In genomic region chr5:178193251-178193809, GRCh38 we compare ENCODE assay signal across 18 cellular contexts. TPM values are rescaled to one million over a fixed set of nuclear protein-coding genes. Genes with fewer than 3 reads are reported as not detected.
DNase-seq lines count a peak whose midpoint lies in the region; ATAC-seq, FAIRE-seq and TF ChIP-seq lines count a peak whose summit lies in the region.
"Had no signal": no experiment of that assay in that cellular context is flagged by ENCODE, and none has a peak within 500 bp of the region (broad histone marks: within the 10 kb centered on the region; RNA-seq: fewer than 3 reads in every experiment).

No MANE protein-coding gene starts in this region.

- peak overlapping the region; percentile 65 for H3K27ac Mint-ChIP-seq in activated CD8-positive, alpha-beta memory T cell treated with anti-CD3 and anti-CD28 coated beads, Interleukin-2, amount 10 ng/mL, durations not matched to agents 7 days and 5 days
- peak overlapping the region; percentile 50 to 82 for H3K27ac Mint-ChIP-seq in natural killer cell
- H3K27ac Mint-ChIP-seq: CD4-positive, alpha-beta T cell had no signal

- no peaks in the 10 kb centered on the region for H3K9me1 ChIP-seq in K562 (ENCODE audit: control insufficient read depth, insufficient read depth, low read length)

- TF ChIP-seq EP300 in K562 (IDR thresholded peaks at IDR 0.05; ENCODE audit: low read length): no peak
- TF ChIP-seq EP300 in upper lobe of left lung (IDR thresholded peaks at IDR 0.05): no peak

- H3K27me3 ChIP-seq in K562 (ENCODE audit: control insufficient read depth in 2 of 2, insufficient read depth in 2 of 2, low read length in 2 of 2) (peaks cover 5 to 16% of the 10 kb centered on the region in 2 experiments; a peak in 3 of 5 replicates), upper lobe of left lung (no peaks in the 10 kb centered on the region)

- H3K36me3 ChIP-seq in KOPT-K1 (ENCODE audit: insufficient read depth, low read length): no peaks in the 10 kb centered on the region
- no peaks in the 10 kb centered on the region for H3K36me3 ChIP-seq in K562 (ENCODE audit: control insufficient read depth, insufficient read depth, low read length)
- no peaks in the 10 kb centered on the region for H3K36me3 ChIP-seq in upper lobe of left lung

- H3K79me2 ChIP-seq in K562 (ENCODE audit: control insufficient read depth, insufficient read depth, low read length): no peaks in the 10 kb centered on the region

- no peak for TF ChIP-seq CTCF in K562 (IDR thresholded peaks at IDR 0.05 in 2 of 3, conservative IDR thresholded peaks at IDR 0.05 in 1 of 3; ENCODE audit: insufficient read depth in 2 of 3, low read depth in 1 of 3, low read length in 3 of 3)
- TF ChIP-seq CTCF in natural killer cell (IDR thresholded peaks at IDR 0.05): no peak
- no peak for TF ChIP-seq CTCF in upper lobe of left lung (IDR thresholded peaks at IDR 0.05)

- intact Hi-C loops in K562 (cut with micrococcal nuclease) (no loop called here), natural killer cell (cut with micrococcal nuclease) (no loop called here)

- 12% methylated on average over 8 of the region's 8 CpGs for WGBS in K562 (ENCODE audit: insufficient coverage, low coverage, missing lambda C conversion rate)
- WGBS in upper lobe of left lung, 2 donors: 63 to 70% methylated on average over 8 of the region's 8 CpGs

- H3K4me3 ChIP-seq in K562 (no peak overlapping the region), upper lobe of left lung (no peak overlapping the region)

- no peak overlapping the region; a peak in 1 of 4 replicates for H3K9ac ChIP-seq in K562 (ENCODE audit: insufficient read depth in 1 of 2, low read depth in 2 of 2, low read length in 2 of 2)

- no peak for TF ChIP-seq POLR2A in K562 (conservative IDR thresholded peaks at IDR 0.05)
- no peak for TF ChIP-seq POLR2A in upper lobe of left lung (IDR thresholded peaks at IDR 0.05)

- POLR2A ChIA-PET in K562 (lab: Yijun Ruan, JAX): interaction anchor here (0.9 kb wide), 1 partner anchor 11 kb away, joined by 3 read pairs; the partner anchor contains the start of gene HNRNPAB

- no peak for TF ChIP-seq RAD21 in K562 (CRISPR knock-in tag; conservative IDR thresholded peaks at IDR 0.05 in 1 of 2, IDR thresholded peaks at IDR 0.05 in 1 of 2)

- in situ Hi-C loops in K562 (cut with MboI): no loop called here

- H3K4me1 Mint-ChIP-seq in activated CD8-positive, alpha-beta memory T cell treated with anti-CD3 and anti-CD28 coated beads, Interleukin-2, amount 10 ng/mL, durations not matched to agents 7 days and 5 days: peaks cover 23% of the 10 kb centered on the region
- H3K4me1 Mint-ChIP-seq in natural killer cell: peaks cover 32 to 44% of the 10 kb centered on the region in 2 donors

- no peak for DNase-seq in activated CD8-positive, alpha-beta memory T cell treated with anti-CD3 and anti-CD28 coated beads, Interleukin-2, amount 10 ng/mL, durations not matched to agents 7 days and 5 days
- DNase-seq in activated CD8-positive, alpha-beta memory T cell treated with anti-CD3 and anti-CD28 coated beads, Interleukin-2, amount 50 U/mL, for 48 hours: no peak
- DNase-seq in K562 (ENCODE audit: extremely low read depth in 1 of 4, low spot score in 3 of 4): peak in 1 of 4 experiments; percentile 7
- no peak for DNase-seq in natural killer cell
- no peak for DNase-seq in cerebellar nuclear complex (lab: John Stamatoyannopoulos, UW)
- no peak for DNase-seq in upper lobe of left lung
- DNase-seq in activated gamma-delta T cell treated with Interleukin-2 at 50 U/mL for 16 hours: no peak
- DNase-seq: CD4-positive, alpha-beta T cell; NCI-H1092; NCI-H1694; NCI-H446 had no signal

- H3K27ac ChIP-seq in KOPT-K1 (ENCODE audit: low read depth, low read length, poor library complexity, severe bottlenecking) (peak overlapping the region; percentile 63), K562 (ENCODE audit: extremely low read depth, low read depth, low read length) (no peak overlapping the region), upper lobe of left lung (no peak overlapping the region)
- H3K27ac ChIP-seq: RWPE1 had no signal

- H3K4me2 ChIP-seq in K562 (ENCODE audit: insufficient read depth, low read length): no peak overlapping the region

- H3K9me3 ChIP-seq in KOPT-K1 (ENCODE audit: insufficient read depth, low read length, poor library complexity, severe bottlenecking): no peaks in the 10 kb centered on the region
- H3K9me3 ChIP-seq in K562 (replicated peaks; ENCODE audit: control insufficient read depth, insufficient read depth, low read depth, low read length): no peaks in the 10 kb centered on the region; the same call in 1 of the 2 replicates
- no peaks in the 10 kb centered on the region for H3K9me3 ChIP-seq in upper lobe of left lung

- H3K27me3 Mint-ChIP-seq in activated CD8-positive, alpha-beta memory T cell treated with anti-CD3 and anti-CD28 coated beads, Interleukin-2, amount 10 ng/mL, durations not matched to agents 7 days and 5 days: peaks cover 19% of the 10 kb centered on the region
- peaks cover 0 to 5% of the 10 kb centered on the region in 2 donors for H3K27me3 Mint-ChIP-seq in natural killer cell (ENCODE audit: low read depth in 2 of 2)

- no peak for ATAC-seq in activated CD8-positive, alpha-beta memory T cell treated with anti-CD3 and anti-CD28 coated beads, Interleukin-2, amount 10 ng/mL, durations not matched to agents 7 days and 5 days
- no peak for ATAC-seq in K562
- peak; percentile 63 to 81 (median 70) for ATAC-seq in natural killer cell
- ATAC-seq in upper lobe of left lung (ENCODE audit: low FRiP score in 2 of 2): no peak

- H3K4me1 ChIP-seq in K562 (replicated peaks in 1 of 2; ENCODE audit: control insufficient read depth in 2 of 2, insufficient read depth in 2 of 2, low read length in 2 of 2): peaks cover 0 to 8% of the 10 kb centered on the region in 2 experiments; a peak in 2 of 5 replicates
- no peaks in the 10 kb centered on the region for H3K4me1 ChIP-seq in upper lobe of left lung

- H4K20me1 ChIP-seq in K562 (replicated peaks; ENCODE audit: control insufficient read depth, insufficient read depth, low read length): no peaks in the 10 kb centered on the region

- no peak for FAIRE-seq in K562 (lab: Jason Lieb, UNC)
- FAIRE-seq: A204.1 had no signal

- H3K9me3 Mint-ChIP-seq in activated CD8-positive, alpha-beta memory T cell treated with anti-CD3 and anti-CD28 coated beads, Interleukin-2, amount 10 ng/mL, durations not matched to agents 7 days and 5 days (ENCODE audit: low read depth): no peaks in the 10 kb centered on the region
- H3K9me3 Mint-ChIP-seq in natural killer cell: no peaks in the 10 kb centered on the region
- H3K9me3 Mint-ChIP-seq: CD4-positive, alpha-beta T cell; IgD-negative memory B cell had no signal

- H3K4me3 Mint-ChIP-seq in activated CD8-positive, alpha-beta memory T cell treated with anti-CD3 and anti-CD28 coated beads, Interleukin-2, amount 10 ng/mL, durations not matched to agents 7 days and 5 days: no peak overlapping the region
- H3K4me3 Mint-ChIP-seq in natural killer cell: peak overlapping the region; percentile 81
- H3K4me3 Mint-ChIP-seq: CD4-positive, alpha-beta T cell had no signal

- CTCF ChIA-PET in activated CD8-positive, alpha-beta memory T cell treated with anti-CD3 and anti-CD28 coated beads, Interleukin-2, amount 10 ng/mL, durations not matched to agents 7 days and 5 days (lab: Charles Lee): no interaction called here
- CTCF ChIA-PET in K562 (lab: Yijun Ruan, JAX; ENCODE audit: low intra/inter-chr PET ratio): interaction anchor here (0.6 kb wide), 1 partner anchor 124 kb away, joined by 3 read pairs; no protein-coding TSS in a partner anchor

- peak overlapping the region; percentile 70; the same call in 1 of the 2 replicates for H2AFZ ChIP-seq in K562 (ENCODE audit: low read depth, low read length)

- no TSS peak for BruUV-seq in K562 (replicated peaks; lab: Mats Ljungman, UMichigan)

- peaks cover 4% of the 10 kb centered on the region for H3K36me3 Mint-ChIP-seq in activated CD8-positive, alpha-beta memory T cell treated with anti-CD3 and anti-CD28 coated beads, Interleukin-2, amount 10 ng/mL, durations not matched to agents 7 days and 5 days
- no peaks in the 10 kb centered on the region for H3K36me3 Mint-ChIP-seq in natural killer cell

RNA-seq across cellular contexts. Expression of gene GMCL2, which starts 6.2 kb away (rescaled TPM):
- total RNA-seq in activated CD8-positive, alpha-beta memory T cell treated with anti-CD3 and anti-CD28 coated beads, Interleukin-2, amount 10 ng/mL, durations not matched to agents 7 days and 5 days: not detected
- total RNA-seq in K562 (2011; cell fraction: chromatin; rRNA removed; ENCODE audit: low replicate concordance): 0.14 TPM in 1 of 2 replicates, not detected in the other
- not detected in 2 replicates for total RNA-seq in K562 (2011; cell fraction: nucleolus; rRNA removed)
- not detected in 2 replicates for total RNA-seq in K562 (2011; cell fraction: nucleoplasm; rRNA removed)
- total RNA-seq in K562 (2014; rRNA removed) (not detected in 2 replicates), K562 (2014; rRNA removed; fragmentation: Illumina TruSeq; extraction: Trizol) (0.04 TPM in 1 of 2 replicates, not detected in the other), K562 (2015; rRNA removed; fragmentation: Illumina TruSeq; extraction: Trizol) (not detected in 2 replicates), K562 (2021) (not detected in 2 replicates), natural killer cell (not detected), upper lobe of left lung (not detected)
- polyA plus RNA-seq in K562 (2011; rRNA removed) (0.03 TPM in 1 of 2 replicates, not detected in the other), K562 (2014; fragmentation: Illumina TruSeq; extraction: Trizol) (not detected in 2 replicates), K562 (2014; fragmentation: Nextera tagmentation; extraction: Ambion mirVana) (not detected), K562 (2014; rRNA removed) (not detected in 2 replicates)
- polyA plus RNA-seq in K562 (2011; cell fraction: cytosol; rRNA removed): not detected in 2 replicates
- polyA plus RNA-seq in K562 (2011; cell fraction: nucleus; rRNA removed): not detected in 2 replicates
- polyA plus RNA-seq in K562 (2012): not detected in 2 replicates
- 0.06 TPM in 1 of 2 replicates, not detected in the other for polyA minus RNA-seq in K562 (2011; rRNA and poly(A)+ RNA removed)
- polyA minus RNA-seq in K562 (2011; cell fraction: cytosol; rRNA and poly(A)+ RNA removed): not detected in 2 replicates
- not detected in 2 replicates for polyA minus RNA-seq in K562 (2011; cell fraction: nucleus; rRNA and poly(A)+ RNA removed)
- total RNA-seq: CD4-positive, alpha-beta T cell; HT1080; M059J; SK-MEL-5 had no signal
- polyA plus RNA-seq: IgD-negative memory B cell had no signal

RNA-seq across cellular contexts. Expression of gene HNRNPAB, which starts 11.0 kb away (rescaled TPM):
- 100 to 1,000 TPM; 268 to 391 TPM for total RNA-seq in activated CD8-positive, alpha-beta memory T cell treated with anti-CD3 and anti-CD28 coated beads, Interleukin-2, amount 10 ng/mL, durations not matched to agents 7 days and 5 days
- 107 and 112 TPM in 2 replicates for total RNA-seq in K562 (2011; cell fraction: chromatin; rRNA removed; ENCODE audit: low replicate concordance)
- total RNA-seq in K562 (2011; cell fraction: nucleolus; rRNA removed): 50.4 and 55.9 TPM in 2 replicates
- 93.1 and 119 TPM in 2 replicates for total RNA-seq in K562 (2011; cell fraction: nucleoplasm; rRNA removed)
- total RNA-seq in K562 (2014; rRNA removed): 236 and 251 TPM in 2 replicates
- total RNA-seq in K562 (2014; rRNA removed; fragmentation: Illumina TruSeq; extraction: Trizol): 193 and 210 TPM in 2 replicates
- total RNA-seq in K562 (2015; rRNA removed; fragmentation: Illumina TruSeq; extraction: Trizol): 213 and 223 TPM in 2 replicates
- 299 and 351 TPM in 2 replicates for total RNA-seq in K562 (2021)
- polyA plus RNA-seq in K562 (2011; rRNA removed): 160 and 253 TPM in 2 replicates
- 229 and 236 TPM in 2 replicates for polyA plus RNA-seq in K562 (2011; cell fraction: cytosol; rRNA removed)
- 131 TPM in 2 replicates for polyA plus RNA-seq in K562 (2011; cell fraction: nucleus; rRNA removed)
- polyA plus RNA-seq in K562 (2012): 175 and 305 TPM in 2 replicates
- polyA plus RNA-seq in K562 (2014; fragmentation: Illumina TruSeq; extraction: Trizol): 284 and 307 TPM in 2 replicates
- 10 to 100 TPM; 34.6 to 44.7 TPM for polyA plus RNA-seq in K562 (2014; fragmentation: Nextera tagmentation; extraction: Ambion mirVana)
- 404 and 425 TPM in 2 replicates for polyA plus RNA-seq in K562 (2014; rRNA removed)
- polyA minus RNA-seq in K562 (2011; rRNA and poly(A)+ RNA removed): 75.6 and 103 TPM in 2 replicates
- polyA minus RNA-seq in K562 (2011; cell fraction: cytosol; rRNA and poly(A)+ RNA removed): 69.1 and 82.2 TPM in 2 replicates
- polyA minus RNA-seq in K562 (2011; cell fraction: nucleus; rRNA and poly(A)+ RNA removed): 31.9 and 48.4 TPM in 2 replicates
- total RNA-seq in natural killer cell: 10 to 100 TPM; 77.6 to 98.4 (median 88.4) TPM
- total RNA-seq in upper lobe of left lung: 100 to 1,000 TPM in 3 of 6 donors, 10 to 100 TPM in 3; 61.8 to 133 (median 97.7) TPM

RNA-seq across cellular contexts. Expression of gene PHYKPL, which starts 39.3 kb away (rescaled TPM):
- total RNA-seq in activated CD8-positive, alpha-beta memory T cell treated with anti-CD3 and anti-CD28 coated beads, Interleukin-2, amount 10 ng/mL, durations not matched to agents 7 days and 5 days: 100 to 1,000 TPM; 117 to 120 TPM
- total RNA-seq in K562 (2011; cell fraction: chromatin; rRNA removed; ENCODE audit: low replicate concordance): 203 and 378 TPM in 2 replicates
- total RNA-seq in K562 (2011; cell fraction: nucleolus; rRNA removed): 205 and 217 TPM in 2 replicates
- 219 and 287 TPM in 2 replicates for total RNA-seq in K562 (2011; cell fraction: nucleoplasm; rRNA removed)
- total RNA-seq in K562 (2014; rRNA removed) (18.6 and 21.6 TPM in 2 replicates), K562 (2014; rRNA removed; fragmentation: Illumina TruSeq; extraction: Trizol) (13.9 and 18.4 TPM in 2 replicates), K562 (2015; rRNA removed; fragmentation: Illumina TruSeq; extraction: Trizol) (16.7 and 17.1 TPM in 2 replicates), K562 (2021) (34.0 and 34.7 TPM in 2 replicates), natural killer cell (100 to 1,000 TPM; 111 to 134 (median 131) TPM), upper lobe of left lung (100 to 1,000 TPM in 2 of 6 donors, 10 to 100 TPM in 4; 61.0 to 237 (median 91.9) TPM)
- polyA plus RNA-seq in K562 (2011; rRNA removed) (25.6 and 40.7 TPM in 2 replicates), K562 (2014; fragmentation: Illumina TruSeq; extraction: Trizol) (19.6 and 20.1 TPM in 2 replicates), K562 (2014; fragmentation: Nextera tagmentation; extraction: Ambion mirVana) (1 to 10 TPM; 4.7 to 6.5 TPM), K562 (2014; rRNA removed) (31.9 and 32.0 TPM in 2 replicates)
- 18.3 and 25.8 TPM in 2 replicates for polyA plus RNA-seq in K562 (2011; cell fraction: cytosol; rRNA removed)
- polyA plus RNA-seq in K562 (2011; cell fraction: nucleus; rRNA removed): 126 and 156 TPM in 2 replicates
- polyA plus RNA-seq in K562 (2012): 19.8 and 52.3 TPM in 2 replicates
- polyA minus RNA-seq in K562 (2011; rRNA and poly(A)+ RNA removed): 33.9 and 36.4 TPM in 2 replicates
- polyA minus RNA-seq in K562 (2011; cell fraction: cytosol; rRNA and poly(A)+ RNA removed): 9.2 and 15.5 TPM in 2 replicates
- polyA minus RNA-seq in K562 (2011; cell fraction: nucleus; rRNA and poly(A)+ RNA removed): 71.5 and 72.2 TPM in 2 replicates

RNA-seq across cellular contexts. Expression of gene NHP2, which starts 39.6 kb away (rescaled TPM):
- 100 to 1,000 TPM; 144 to 168 TPM for total RNA-seq in activated CD8-positive, alpha-beta memory T cell treated with anti-CD3 and anti-CD28 coated beads, Interleukin-2, amount 10 ng/mL, durations not matched to agents 7 days and 5 days
- 43.3 and 92.9 TPM in 2 replicates for total RNA-seq in K562 (2011; cell fraction: chromatin; rRNA removed; ENCODE audit: low replicate concordance)
- 96.6 and 97.4 TPM in 2 replicates for total RNA-seq in K562 (2011; cell fraction: nucleolus; rRNA removed)
- 76.8 and 91.9 TPM in 2 replicates for total RNA-seq in K562 (2011; cell fraction: nucleoplasm; rRNA removed)
- total RNA-seq in K562 (2014; rRNA removed) (559 and 622 TPM in 2 replicates), K562 (2014; rRNA removed; fragmentation: Illumina TruSeq; extraction: Trizol) (128 and 144 TPM in 2 replicates), K562 (2015; rRNA removed; fragmentation: Illumina TruSeq; extraction: Trizol) (255 and 258 TPM in 2 replicates), K562 (2021) (304 and 309 TPM in 2 replicates), natural killer cell (10 to 100 TPM; 39.2 to 43.5 (median 40.2) TPM), upper lobe of left lung (100 to 1,000 TPM in 2 of 6 donors, 10 to 100 TPM in 4; 61.0 to 117 (median 86.9) TPM)
- polyA plus RNA-seq in K562 (2011; rRNA removed) (140 and 146 TPM in 2 replicates), K562 (2014; fragmentation: Illumina TruSeq; extraction: Trizol) (143 and 312 TPM in 2 replicates), K562 (2014; fragmentation: Nextera tagmentation; extraction: Ambion mirVana) (100 to 1,000 TPM in 1 of 2 experiments, 10 to 100 TPM in 1; 52.8 to 124 TPM), K562 (2014; rRNA removed) (302 and 369 TPM in 2 replicates)
- 191 and 212 TPM in 2 replicates for polyA plus RNA-seq in K562 (2011; cell fraction: cytosol; rRNA removed)
- 106 and 110 TPM in 2 replicates for polyA plus RNA-seq in K562 (2011; cell fraction: nucleus; rRNA removed)
- 178 and 294 TPM in 2 replicates for polyA plus RNA-seq in K562 (2012)
- polyA minus RNA-seq in K562 (2011; rRNA and poly(A)+ RNA removed): 66.3 and 75.7 TPM in 2 replicates
- polyA minus RNA-seq in K562 (2011; cell fraction: cytosol; rRNA and poly(A)+ RNA removed): 79.6 and 136 TPM in 2 replicates
- 44.0 and 63.9 TPM in 2 replicates for polyA minus RNA-seq in K562 (2011; cell fraction: nucleus; rRNA and poly(A)+ RNA removed)

Comparison
In these comparisons a context has a peak if more than half of its experiments do, and no peak if none do; other contexts are left out.
1. ATAC-seq: peak in natural killer cell (3 of 3); none in activated CD8-positive, alpha-beta memory T cell treated with anti-CD3 and anti-CD28 coated beads, Interleukin-2, amount 10 ng/mL, durations not matched to agents 7 days and 5 days (single experiment), K562 (single experiment) and upper lobe of left lung (0 of 2).